ENCODE assay signal across 14 cellular contexts in genomic region chr14:103456167-103456835, GRCh38.
DNase-seq lines count a peak whose midpoint lies in the region; ATAC-seq, FAIRE-seq and TF ChIP-seq lines count a peak whose summit lies in the region.
"Had no signal": no experiment of that assay in that cellular context is flagged by ENCODE, and none has a peak within 500 bp of the region (broad histone marks: within the 10 kb centered on the region; RNA-seq: fewer than 3 reads in every experiment).

No MANE protein-coding gene starts in this region.

- no peak for TF ChIP-seq CTCF in activated CD8-positive, alpha-beta T cell treated with anti-CD3 and anti-CD28 coated beads for 36 hours (IDR thresholded peaks at IDR 0.05)
- TF ChIP-seq CTCF in fibroblast of pulmonary artery (IDR thresholded peaks at IDR 0.05; ENCODE audit: low read length, missing control alignments), result no peak

- intact Hi-C loops in activated CD8-positive, alpha-beta T cell treated with anti-CD3 and anti-CD28 coated beads for 36 hours (cut with micrococcal nuclease), result no loop called here

- no peak for ATAC-seq in activated CD8-positive, alpha-beta memory T cell treated with anti-CD3 and anti-CD28 coated beads, Interleukin-2, amount 10 ng/mL, durations not matched to agents 7 days and 5 days
- no peak for ATAC-seq in activated CD8-positive, alpha-beta T cell treated with anti-CD3 and anti-CD28 coated beads for 36 hours
- no peak for ATAC-seq in GM21360 (IDR thresholded peaks at IDR 0.05; ENCODE audit: unreplicated experiment)

- H3K4me1 ChIP-seq in small intestine (ENCODE audit: control insufficient read depth in 2 of 2, insufficient read depth in 1 of 2, low read depth in 1 of 2, low read length in 1 of 2), result peaks cover 0 to 2% of the 10 kb centered on the region in 2 donors
- no peaks in the 10 kb centered on the region for H3K4me1 ChIP-seq in SJCRH30

- no peak for FAIRE-seq in small intestine (lab: Jason Lieb, UNC)
- FAIRE-seq: urothelium cell line had no signal

- H3K27ac ChIP-seq in small intestine (ENCODE audit: low read depth in 1 of 2, low read length in 1 of 2) (no peak overlapping the region), SJCRH30 (no peak overlapping the region)
- H3K27ac ChIP-seq: parathyroid adenoma had no signal

- no peaks in the 10 kb centered on the region for H3K9me3 Mint-ChIP-seq in activated CD8-positive, alpha-beta memory T cell treated with anti-CD3 and anti-CD28 coated beads, Interleukin-2, amount 10 ng/mL, durations not matched to agents 7 days and 5 days (ENCODE audit: low read depth)
- H3K9me3 Mint-ChIP-seq in activated CD8-positive, alpha-beta T cell treated with anti-CD3 and anti-CD28 coated beads for 36 hours, result no peaks in the 10 kb centered on the region
- H3K9me3 Mint-ChIP-seq: activated B cell treated with CpG ODN at 0.5 μM for 24 hours had no signal

- H3K27ac Mint-ChIP-seq in activated CD8-positive, alpha-beta memory T cell treated with anti-CD3 and anti-CD28 coated beads, Interleukin-2, amount 10 ng/mL, durations not matched to agents 7 days and 5 days, result peak overlapping the region; percentile 12
- H3K27ac Mint-ChIP-seq in activated CD8-positive, alpha-beta T cell treated with anti-CD3 and anti-CD28 coated beads for 36 hours, result peak overlapping the region; percentile 65
- H3K27ac Mint-ChIP-seq: activated B cell treated with CpG ODN at 0.5 μM for 24 hours had no signal

- POLR2A ChIA-PET in activated CD8-positive, alpha-beta T cell treated with anti-CD3 and anti-CD28 coated beads for 36 hours (lab: Charles Lee), result no interaction called here

- CTCF ChIA-PET in activated CD8-positive, alpha-beta memory T cell treated with anti-CD3 and anti-CD28 coated beads, Interleukin-2, amount 10 ng/mL, durations not matched to agents 7 days and 5 days (lab: Charles Lee), result no interaction called here
- CTCF ChIA-PET in activated CD8-positive, alpha-beta T cell treated with anti-CD3 and anti-CD28 coated beads for 36 hours (lab: Charles Lee), result interaction anchor here (1.6 kb wide), 1 partner anchor 102 kb away, joined by 4 read pairs; no protein-coding TSS in a partner anchor

- H3K9me3 ChIP-seq in small intestine (ENCODE audit: control insufficient read depth, low read depth) (no peaks in the 10 kb centered on the region), SJCRH30 (replicated peaks) (no peaks in the 10 kb centered on the region)

- no peaks in the 10 kb centered on the region for H3K27me3 ChIP-seq in small intestine (ENCODE audit: control insufficient read depth in 2 of 2, insufficient read depth in 2 of 2, low read length in 2 of 2)
- no peaks in the 10 kb centered on the region for H3K27me3 ChIP-seq in SJCRH30
- H3K27me3 ChIP-seq: dorsolateral prefrontal cortex had no signal

- WGBS in small intestine, 3 donors, result 82 to 90% (median 82%) methylated on average over 4 of the region's 4 CpGs

- peaks cover 7% of the 10 kb centered on the region for H3K4me1 Mint-ChIP-seq in activated CD8-positive, alpha-beta memory T cell treated with anti-CD3 and anti-CD28 coated beads, Interleukin-2, amount 10 ng/mL, durations not matched to agents 7 days and 5 days
- H3K4me1 Mint-ChIP-seq in activated CD8-positive, alpha-beta T cell treated with anti-CD3 and anti-CD28 coated beads for 36 hours (ENCODE audit: low read depth), result peaks cover 23% of the 10 kb centered on the region
- H3K4me1 Mint-ChIP-seq: activated B cell treated with CpG ODN at 0.5 μM for 24 hours had no signal

- H3K4me3 Mint-ChIP-seq in activated CD8-positive, alpha-beta memory T cell treated with anti-CD3 and anti-CD28 coated beads, Interleukin-2, amount 10 ng/mL, durations not matched to agents 7 days and 5 days, result no peak overlapping the region
- H3K4me3 Mint-ChIP-seq in activated CD8-positive, alpha-beta T cell treated with anti-CD3 and anti-CD28 coated beads for 36 hours, result no peak overlapping the region
- H3K4me3 Mint-ChIP-seq: activated B cell treated with CpG ODN at 0.5 μM for 24 hours had no signal

- H3K27me3 Mint-ChIP-seq in activated CD8-positive, alpha-beta memory T cell treated with anti-CD3 and anti-CD28 coated beads, Interleukin-2, amount 10 ng/mL, durations not matched to agents 7 days and 5 days, result no peaks in the 10 kb centered on the region
- no peaks in the 10 kb centered on the region for H3K27me3 Mint-ChIP-seq in activated CD8-positive, alpha-beta T cell treated with anti-CD3 and anti-CD28 coated beads for 36 hours
- H3K27me3 Mint-ChIP-seq: activated B cell treated with CpG ODN at 0.5 μM for 24 hours had no signal

- no peak overlapping the region for H3K4me3 ChIP-seq in fibroblast of pulmonary artery (replicated peaks; ENCODE audit: low read depth, low read length)
- no peak overlapping the region for H3K4me3 ChIP-seq in small intestine (ENCODE audit: low read depth in 1 of 2, low read length in 2 of 2)
- H3K4me3 ChIP-seq in SJCRH30, result no peak overlapping the region
- H3K4me3 ChIP-seq: dorsolateral prefrontal cortex had no signal

- DNase-seq in activated CD8-positive, alpha-beta memory T cell treated with anti-CD3 and anti-CD28 coated beads, Interleukin-2, amount 10 ng/mL, durations not matched to agents 7 days and 5 days, result no peak
- no peak for DNase-seq in activated CD8-positive, alpha-beta memory T cell treated with anti-CD3 and anti-CD28 coated beads, Interleukin-2, amount 50 U/mL, for 4 hours
- DNase-seq in activated CD8-positive, alpha-beta T cell treated with anti-CD3 and anti-CD28 coated beads for 36 hours, result no peak
- DNase-seq in fibroblast of pulmonary artery (ENCODE audit: low read depth) (peak; percentile 68), small intestine (peak; percentile 56), GDM1 (lab: John Stamatoyannopoulos, UW) (no peak), SJCRH30 (no peak)
- DNase-seq: activated B cell treated with CpG ODN at 0.5 μM for 24 hours, dorsolateral prefrontal cortex, head of caudate nucleus, MM.1S had no signal

- H3K36me3 ChIP-seq in small intestine (ENCODE audit: control insufficient read depth in 2 of 2, insufficient read depth in 2 of 2, low read length in 2 of 2) (peaks cover 3 to 6% of the 10 kb centered on the region in 2 donors), SJCRH30 (peaks cover 20% of the 10 kb centered on the region)

- H3K36me3 Mint-ChIP-seq in activated CD8-positive, alpha-beta memory T cell treated with anti-CD3 and anti-CD28 coated beads, Interleukin-2, amount 10 ng/mL, durations not matched to agents 7 days and 5 days, result peaks cover 14% of the 10 kb centered on the region
- H3K36me3 Mint-ChIP-seq in activated CD8-positive, alpha-beta T cell treated with anti-CD3 and anti-CD28 coated beads for 36 hours (ENCODE audit: low read depth), result peaks cover 25% of the 10 kb centered on the region

Comparison
In these comparisons a context has a peak if more than half of its experiments do, and no peak if none do; other contexts are left out.
1. DNase-seq: peak in fibroblast of pulmonary artery (single experiment) and small intestine (single experiment); none in activated CD8-positive, alpha-beta memory T cell treated with anti-CD3 and anti-CD28 coated beads, Interleukin-2, amount 10 ng/mL, durations not matched to agents 7 days and 5 days (single experiment), activated CD8-positive, alpha-beta memory T cell treated with anti-CD3 and anti-CD28 coated beads, Interleukin-2, amount 50 U/mL, for 4 hours (single experiment), activated CD8-positive, alpha-beta T cell treated with anti-CD3 and anti-CD28 coated beads for 36 hours (single experiment), GDM1 (single experiment) and SJCRH30 (0 of 2).